In genomic region chr18:50099725-50100414, GRCh38 we compare ENCODE assay signal across 8 cellular contexts.
DNase-seq lines count a peak whose midpoint lies in the region; ATAC-seq and TF ChIP-seq lines count a peak whose summit lies in the region.

No MANE protein-coding gene starts in this region.

- H4K20me1 ChIP-seq in MM.1S (ENCODE audit: insufficient read depth, low read length): no peaks in the 10 kb centered on the region

- no peak overlapping the region for H3K4me3 ChIP-seq in GM12864 (ENCODE audit: low read depth, low read length)
- H3K4me3 ChIP-seq in MM.1S (ENCODE audit: low read length): peak overlapping the region; percentile 35
- H3K4me3 ChIP-seq in kidney epithelial cell (ENCODE audit: low read depth, low read length): no peak overlapping the region

- peak overlapping the region; percentile 93 for H3K27ac ChIP-seq in MM.1S (ENCODE audit: low read length)

- no peak for TF ChIP-seq CTCF in GM12864 (IDR thresholded peaks at IDR 0.05; ENCODE audit: low read depth, low read length, missing control alignments)
- no peak for TF ChIP-seq CTCF in MM.1S (IDR thresholded peaks at IDR 0.05; ENCODE audit: low read length)
- TF ChIP-seq CTCF in kidney epithelial cell (IDR thresholded peaks at IDR 0.05; ENCODE audit: insufficient read depth, low read length, poor library complexity, severe bottlenecking): no peak

- H3K36me3 ChIP-seq in MM.1S (replicated peaks; ENCODE audit: insufficient read depth, low read length) (no peaks in the 10 kb centered on the region), kidney epithelial cell (ENCODE audit: control insufficient read depth, insufficient read depth, low read length) (no peaks in the 10 kb centered on the region)

- H3K9me2 ChIP-seq in MM.1S (replicated peaks; ENCODE audit: insufficient read depth, low read length): no peaks in the 10 kb centered on the region

- H2AFZ ChIP-seq in MM.1S (ENCODE audit: low read length): no peak overlapping the region

- peak overlapping the region; percentile 53 for H3K9ac ChIP-seq in MM.1S (ENCODE audit: low read length)

- peaks cover 78% of the 10 kb centered on the region for H3K79me2 ChIP-seq in MM.1S (ENCODE audit: low read length)

- no peak overlapping the region for H3K4me3 Mint-ChIP-seq in activated naive CD4-positive, alpha-beta T cell treated with anti-CD3 and anti-CD28 coated beads for 36 hours

- no peaks in the 10 kb centered on the region for H3K36me3 Mint-ChIP-seq in activated naive CD4-positive, alpha-beta T cell treated with anti-CD3 and anti-CD28 coated beads for 36 hours (ENCODE audit: low read depth)

- CTCF ChIA-PET in activated naive CD4-positive, alpha-beta T cell treated with anti-CD3 and anti-CD28 coated beads for 36 hours (lab: Charles Lee): no interaction called here

- H3K4me2 ChIP-seq in MM.1S (ENCODE audit: low read depth, low read length): peak overlapping the region; percentile 46

- H3K27me3 ChIP-seq in MM.1S (replicated peaks; ENCODE audit: insufficient read depth, low read length) (no peaks in the 10 kb centered on the region), kidney epithelial cell (ENCODE audit: control insufficient read depth, insufficient read depth, low read length) (no peaks in the 10 kb centered on the region)

- TF ChIP-seq POLR2A in erythroblast (IDR thresholded peaks at IDR 0.05; ENCODE audit: low read length): no peak

- H3K9me3 ChIP-seq in MM.1S (replicated peaks; ENCODE audit: insufficient read depth, low read length): no peaks in the 10 kb centered on the region

- no peak overlapping the region for H3K27ac Mint-ChIP-seq in activated naive CD4-positive, alpha-beta T cell treated with anti-CD3 and anti-CD28 coated beads for 36 hours

- ATAC-seq in GM21576 (IDR thresholded peaks at IDR 0.05; ENCODE audit: unreplicated experiment): peak; percentile 81

- H3F3A ChIP-seq in MM.1S (ENCODE audit: insufficient read depth, low read length): peaks cover 35% of the 10 kb centered on the region

- intact Hi-C loops in activated naive CD4-positive, alpha-beta T cell treated with anti-CD3 and anti-CD28 coated beads for 36 hours (cut with micrococcal nuclease): no loop called here

- no peaks in the 10 kb centered on the region for H3K4me1 Mint-ChIP-seq in activated naive CD4-positive, alpha-beta T cell treated with anti-CD3 and anti-CD28 coated beads for 36 hours (ENCODE audit: low read depth)

- H3K4me1 ChIP-seq in MM.1S (ENCODE audit: low read length): peaks cover 51% of the 10 kb centered on the region

- H3K9me3 Mint-ChIP-seq in activated naive CD4-positive, alpha-beta T cell treated with anti-CD3 and anti-CD28 coated beads for 36 hours: no peaks in the 10 kb centered on the region

- H3K27me3 Mint-ChIP-seq in activated naive CD4-positive, alpha-beta T cell treated with anti-CD3 and anti-CD28 coated beads for 36 hours (ENCODE audit: low read depth): peaks cover 31% of the 10 kb centered on the region

- DNase-seq in GM12864 (ENCODE audit: low read depth) (peak; percentile 35), MM.1S (peak; percentile 81), kidney epithelial cell (ENCODE audit: low read depth) (peak; percentile 88), D341Med (ENCODE audit: low spot score) (no peak), erythroblast (lab: John Stamatoyannopoulos, UW) (no peak), CD1c-positive myeloid dendritic cell (ENCODE audit: extremely low spot score) (no peak)
- DNase-seq in activated naive CD4-positive, alpha-beta T cell treated with anti-CD3 and anti-CD28 coated beads for 36 hours: no peak

Comparison
In these comparisons a context has a peak if more than half of its experiments do, and no peak if none do; other contexts are left out.
1. DNase-seq: peak in GM12864 (single experiment), MM.1S (single experiment) and kidney epithelial cell (single experiment); none in D341Med (single experiment), erythroblast (0 of 2), CD1c-positive myeloid dendritic cell (single experiment) and activated naive CD4-positive, alpha-beta T cell treated with anti-CD3 and anti-CD28 coated beads for 36 hours (single experiment).